ENCODE assay signal across 32 cellular contexts in the genomic region with DNA sequence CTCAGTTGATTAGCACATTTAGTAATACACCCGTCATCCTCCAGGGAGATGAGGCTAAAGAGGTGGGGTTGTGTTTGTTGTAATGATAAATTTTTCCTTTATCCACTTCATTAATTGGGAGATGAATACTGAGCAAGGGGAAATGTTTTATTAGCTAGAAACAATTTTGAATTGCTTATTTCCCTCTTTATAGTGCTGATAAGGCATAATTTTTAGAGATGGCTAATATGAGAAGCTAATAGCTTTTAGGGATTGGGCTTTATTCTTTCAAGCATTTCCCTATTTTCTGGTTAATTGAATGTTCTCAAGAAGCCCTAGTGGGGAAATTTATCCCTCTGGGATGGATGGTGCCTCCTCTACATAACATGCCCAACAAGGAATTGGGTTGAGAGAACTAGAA.
DNase-seq lines count a peak whose midpoint lies in the region; ATAC-seq, FAIRE-seq and TF ChIP-seq lines count a peak whose summit lies in the region.
"Had no signal": no experiment of that assay in that cellular context is flagged by ENCODE, and none has a peak within 500 bp of the region (broad histone marks: within the 10 kb centered on the region; RNA-seq: fewer than 3 reads in every experiment).

No MANE protein-coding gene starts in this region.

- H3K23ac ChIP-seq in IMR-90 (ENCODE audit: low read depth, low read length): no peak overlapping the region

- in situ Hi-C loops in HepG2 (cut with HindIII; ENCODE audit: extremely low pct_ligation_motif_present, low pct_unique_long_range_greater_than_20kb) (no loop called here), IMR-90 (cut with MboI; ENCODE audit: low sequenced_read_pairs) (no loop called here)

- no peak for ATAC-seq in HepG2
- no peak for ATAC-seq in right lobe of liver
- ATAC-seq in A549: no peak
- no peak for ATAC-seq in IMR-90 (ENCODE audit: low read depth)
- ATAC-seq: CD8-positive, alpha-beta T cell had no signal

- no peaks in the 10 kb centered on the region for H3K9me3 ChIP-seq in HepG2 (ENCODE audit: low read length)
- H3K9me3 ChIP-seq in right lobe of liver: no peaks in the 10 kb centered on the region
- no peaks in the 10 kb centered on the region for H3K9me3 ChIP-seq in A549
- H3K9me3 ChIP-seq in IMR-90 (ENCODE audit: control insufficient read depth, insufficient read depth, low read length): no peaks in the 10 kb centered on the region
- H3K9me3 ChIP-seq: BE2C, Caco-2 had no signal

- H3K27ac ChIP-seq in HepG2 (ENCODE audit: extremely low read length, insufficient read depth, low read length): no peak overlapping the region
- no peak overlapping the region for H3K27ac ChIP-seq in right lobe of liver
- no peak overlapping the region for H3K27ac ChIP-seq in A549
- no peak overlapping the region for H3K27ac ChIP-seq in IMR-90 (ENCODE audit: insufficient read depth, low read length)
- H3K27ac ChIP-seq: 22Rv1; BLaER1; BLaER1 treated with 17β-estradiol and CSF1 and Interleukin-3, amounts not matched to agents 10 nM and 100 nM; C4-2B had no signal

- TF ChIP-seq POLR2A in HepG2 (IDR thresholded peaks at IDR 0.05; ENCODE audit: insufficient read depth in 1 of 2, low read depth in 2 of 2, low read length in 2 of 2) (no peak), right lobe of liver (IDR thresholded peaks at IDR 0.05) (no peak), A549 (IDR thresholded peaks at IDR 0.05; ENCODE audit: low read length) (no peak), IMR-90 (IDR thresholded peaks at IDR 0.05; ENCODE audit: low read depth, low read length) (no peak)

- H3K56ac ChIP-seq in IMR-90 (ENCODE audit: extremely low read depth, insufficient read depth, low read length): no peak overlapping the region

- TF ChIP-seq EP300 in HepG2 (IDR thresholded peaks at IDR 0.05; ENCODE audit: low read depth in 2 of 2, low read length in 2 of 2) (no peak), HepG2 (CRISPR knock-in tag; IDR thresholded peaks at IDR 0.05; ENCODE audit: borderline replicate concordance) (no peak), A549 (IDR thresholded peaks at IDR 0.05) (no peak)

- H2AK9ac ChIP-seq in IMR-90 (replicated peaks; ENCODE audit: low read depth, low read length, poor library complexity): no peak overlapping the region

- H3K4me1 ChIP-seq in HepG2 (ENCODE audit: insufficient read depth, low read length) (no peaks in the 10 kb centered on the region), right lobe of liver (no peaks in the 10 kb centered on the region), A549 (no peaks in the 10 kb centered on the region), IMR-90 (ENCODE audit: control insufficient read depth, insufficient read depth, low read length) (no peaks in the 10 kb centered on the region)
- H3K4me1 ChIP-seq: BE2C; BLaER1; BLaER1 treated with 17β-estradiol and CSF1 and Interleukin-3, amounts not matched to agents 10 nM and 100 nM; Caco-2 had no signal

- H3K14ac ChIP-seq in IMR-90 (replicated peaks; ENCODE audit: low read depth, low read length): no peak overlapping the region

- BruUV-seq in HepG2 (replicated peaks; lab: Mats Ljungman, UMichigan) (no TSS peak), IMR-90 (replicated peaks; lab: Mats Ljungman, UMichigan) (no TSS peak)

- CTCF ChIA-PET in HepG2 (lab: Yijun Ruan, JAX; ENCODE audit: low intra/inter-chr PET ratio, low total read pairs) (no interaction called here), A549 (lab: Yijun Ruan, JAX) (no interaction called here), IMR-90 (lab: Yijun Ruan, JAX) (interaction anchor here (0.7 kb wide), 1 partner anchor 1241 kb away, joined by 3 read pairs; no protein-coding TSS in a partner anchor)

- H4K20me1 ChIP-seq in HepG2 (ENCODE audit: insufficient read depth, low read length): no peaks in the 10 kb centered on the region
- no peaks in the 10 kb centered on the region for H4K20me1 ChIP-seq in IMR-90 (ENCODE audit: insufficient read depth, low read length)
- H4K20me1 ChIP-seq: BLaER1; BLaER1 treated with 17β-estradiol and CSF1 and Interleukin-3, amounts not matched to agents 10 nM and 100 nM had no signal

- DNase-seq in HepG2 (ENCODE audit: low spot score): no peak
- DNase-seq in right lobe of liver: no peak
- DNase-seq in A549 (ENCODE audit: low read depth in 1 of 2, low spot score in 1 of 2): no peak
- no peak for DNase-seq in IMR-90
- no peak for DNase-seq in activated CD4-positive, alpha-beta T cell treated with anti-CD3 and anti-CD28 coated beads for 48 hours
- DNase-seq in NCI-H146 treated with DMSO at 0.1 percent for 48 hours (lab: John Stamatoyannopoulos, UW; ENCODE audit: unreplicated experiment): no peak
- DNase-seq: 8988T; ACHN; AML-193; BE2C; C1 segment of cervical spinal cord; Caco-2; Calu3; CD4-positive, alpha-beta memory T cell; CD4-positive, alpha-beta T cell; CD4-positive, CD25-positive, alpha-beta regulatory T cell; CD8-positive, alpha-beta memory T cell; CD8-positive, alpha-beta T cell; COR-L47; DMS 273 treated with DMSO at 0.1 percent for 48 hours; DMS153; DMS53; DMS79; DMS79 treated with DMSO at 0.1 percent for 48 hours; DND-41; EL had no signal

- WGBS in HepG2 (ENCODE audit: low lambda C conversion rate): 0% methylated on average over 1 of the region's 1 CpG
- WGBS in right lobe of liver (ENCODE audit: insufficient coverage, low coverage, low lambda C conversion rate, missing lambda C conversion rate): 50% methylated on average over 1 of the region's 1 CpG
- 31% methylated on average over 1 of the region's 1 CpG for WGBS in A549 (ENCODE audit: missing lambda C conversion rate)
- no CpG with 5 or more reads among the region's 1 CpG for WGBS in IMR-90 (ENCODE audit: extremely low coverage in 2 of 2, insufficient read length in 1 of 2), 2 experiments

- no peak overlapping the region for H4K5ac ChIP-seq in IMR-90 (ENCODE audit: low read depth, low read length)

- H3K9ac ChIP-seq in HepG2 (ENCODE audit: insufficient read depth, low read depth, low read length): no peak overlapping the region
- H3K9ac ChIP-seq in IMR-90 (ENCODE audit: low read depth, low read length): no peak overlapping the region
- H3K9ac ChIP-seq: BLaER1; BLaER1 treated with 17β-estradiol and CSF1 and Interleukin-3, amounts not matched to agents 10 nM and 100 nM had no signal

- dilution Hi-C loops in IMR-90 (cut with HindIII; ENCODE audit: low sequenced_read_pairs, unreplicated experiment): no loop called here

- H2BK120ac ChIP-seq in IMR-90 (ENCODE audit: low read depth, low read length): no peak overlapping the region

- FAIRE-seq in HepG2 (lab: Jason Lieb, UNC): no peak
- FAIRE-seq in A549 (lab: Jason Lieb, UNC): no peak
- FAIRE-seq: A204.1, D721Med had no signal

- no peak overlapping the region for H3K4me2 ChIP-seq in HepG2 (ENCODE audit: low read depth, low read length)
- no peak overlapping the region for H3K4me2 ChIP-seq in A549
- no peak overlapping the region for H3K4me2 ChIP-seq in IMR-90 (ENCODE audit: low read depth, low read length)
- H3K4me2 ChIP-seq: BLaER1; BLaER1 treated with 17β-estradiol and CSF1 and Interleukin-3, amounts not matched to agents 10 nM and 100 nM had no signal

- H2BK15ac ChIP-seq in IMR-90 (ENCODE audit: low read depth, low read length): no peak overlapping the region

- H3K18ac ChIP-seq in IMR-90 (ENCODE audit: low read depth, low read length): no peak overlapping the region

- H3K79me2 ChIP-seq in HepG2 (ENCODE audit: insufficient read depth, low read length): no peaks in the 10 kb centered on the region

- H4K8ac ChIP-seq in IMR-90 (ENCODE audit: low read depth in 2 of 2, low read length in 2 of 2): no peak overlapping the region

- H2AFZ ChIP-seq in HepG2 (ENCODE audit: low read length) (no peak overlapping the region), IMR-90 (replicated peaks; ENCODE audit: low read length, poor library complexity) (no peak overlapping the region)

- intact Hi-C loops in HepG2 (cut with micrococcal nuclease; ENCODE audit: unreplicated experiment): no loop called here
- intact Hi-C loops in right lobe of liver (cut with DNase I): no loop called here
- intact Hi-C loops in IMR-90 (cut with micrococcal nuclease): no loop called here

- TF ChIP-seq CTCF in HepG2 (CRISPR knock-in tag; IDR thresholded peaks at IDR 0.05) (no peak), right lobe of liver (IDR thresholded peaks at IDR 0.05) (no peak), A549 (IDR thresholded peaks at IDR 0.05) (no peak), IMR-90 (conservative IDR thresholded peaks at IDR 0.05; ENCODE audit: low read depth, low read length) (no peak)

- H3K27me3 ChIP-seq in HepG2 (ENCODE audit: control insufficient read depth in 1 of 2, insufficient read depth in 2 of 2, low read length in 2 of 2) (no peaks in the 10 kb centered on the region), right lobe of liver (no peaks in the 10 kb centered on the region), IMR-90 (ENCODE audit: control insufficient read depth, insufficient read depth, low read length) (no peaks in the 10 kb centered on the region)
- H3K27me3 ChIP-seq: BE2C; BLaER1; BLaER1 treated with 17β-estradiol and CSF1 and Interleukin-3, amounts not matched to agents 10 nM and 100 nM had no signal

- no peaks in the 10 kb centered on the region for H3K9me1 ChIP-seq in IMR-90 (ENCODE audit: insufficient read depth, low read length)

- H3K4ac ChIP-seq in IMR-90 (ENCODE audit: low read depth, low read length): no peak overlapping the region

- no peak overlapping the region for H2BK5ac ChIP-seq in IMR-90 (ENCODE audit: low read depth, low read length, poor library complexity, severe bottlenecking)

- H3K4me3 ChIP-seq in HepG2 (replicated peaks in 1 of 3; ENCODE audit: insufficient read depth in 1 of 3, low read depth in 2 of 3, low read length in 3 of 3): no peak overlapping the region
- no peak overlapping the region for H3K4me3 ChIP-seq in right lobe of liver
- no peak overlapping the region for H3K4me3 ChIP-seq in A549
- H3K4me3 ChIP-seq in IMR-90 (ENCODE audit: insufficient read depth, low read depth, low read length): no peak overlapping the region
- H3K4me3 ChIP-seq: BLaER1; BLaER1 treated with 17β-estradiol and CSF1 and Interleukin-3, amounts not matched to agents 10 nM and 100 nM had no signal

- TF ChIP-seq RAD21 in HepG2 (CRISPR knock-in tag; IDR thresholded peaks at IDR 0.05) (no peak), A549 (conservative IDR thresholded peaks at IDR 0.05 in 1 of 2, IDR thresholded peaks at IDR 0.05 in 1 of 2) (no peak), IMR-90 (IDR thresholded peaks at IDR 0.05; ENCODE audit: low read length) (no peak)

- H3K36me3 ChIP-seq in HepG2 (replicated peaks in 1 of 2; ENCODE audit: control insufficient read depth in 1 of 2, insufficient read depth in 2 of 2, low read length in 2 of 2) (no peaks in the 10 kb centered on the region), right lobe of liver (no peaks in the 10 kb centered on the region), IMR-90 (ENCODE audit: control insufficient read depth, insufficient read depth, low read length) (no peaks in the 10 kb centered on the region)
- H3K36me3 ChIP-seq: BE2C; BLaER1; BLaER1 treated with 17β-estradiol and CSF1 and Interleukin-3, amounts not matched to agents 10 nM and 100 nM had no signal

- no peak overlapping the region for H2AK5ac ChIP-seq in IMR-90 (ENCODE audit: low read depth, low read length)

- H3K79me1 ChIP-seq in IMR-90 (ENCODE audit: low read depth in 1 of 2, low read length in 2 of 2): no peaks in the 10 kb centered on the region

- H4K91ac ChIP-seq in IMR-90 (ENCODE audit: insufficient read depth, low read depth, low read length): no peak overlapping the region

- POLR2A ChIA-PET in HepG2 (lab: Yijun Ruan, JAX) (no interaction called here), A549 (lab: Yijun Ruan, JAX) (no interaction called here), IMR-90 (lab: Charles Lee; ENCODE audit: unreplicated experiment) (no interaction called here)

- H2BK20ac ChIP-seq in IMR-90 (ENCODE audit: low read depth, low read length): no peak overlapping the region

Comparison
In these comparisons a context has a peak if more than half of its experiments do, and no peak if none do; other contexts are left out.
1. Of the 38 proteins assayed by ChIP-seq in both HepG2 and A549: peak only in HepG2: none; only in A549: none; in both: MAFK; in neither: 37.